ENCODE assay signal across 22 cellular contexts in the genomic region with DNA sequence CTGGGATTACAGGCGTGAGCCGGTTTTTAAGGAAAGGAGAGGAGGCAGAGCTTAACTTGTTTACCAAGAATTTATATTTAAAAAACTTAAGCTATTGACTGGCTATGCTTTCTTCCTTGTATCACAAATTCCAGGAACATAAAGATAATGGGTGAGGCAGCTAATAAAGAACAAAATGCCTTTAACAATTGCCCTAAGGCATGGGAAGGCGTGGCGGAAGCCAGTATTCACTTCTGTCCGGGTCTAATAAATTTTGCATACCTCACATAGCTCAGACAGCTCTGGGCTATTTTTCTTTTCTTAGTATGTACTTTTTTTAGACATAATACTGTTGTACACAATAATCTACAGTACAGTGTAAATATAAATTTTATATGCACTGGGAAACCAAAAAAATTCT. TPM values are rescaled to one million over a fixed set of nuclear protein-coding genes. Genes with fewer than 3 reads are reported as not detected.
DNase-seq lines count a peak whose midpoint lies in the region; ATAC-seq, FAIRE-seq and TF ChIP-seq lines count a peak whose summit lies in the region.
"Had no signal": no experiment of that assay in that cellular context is flagged by ENCODE, and none has a peak within 500 bp of the region (broad histone marks: within the 10 kb centered on the region; RNA-seq: fewer than 3 reads in every experiment).

No MANE protein-coding gene starts in this region.

- POLR2A ChIA-PET in PC-3 (lab: Charles Lee; ENCODE audit: unreplicated experiment) = no interaction called here

- H3K9me3 Mint-ChIP-seq in activated naive CD4-positive, alpha-beta T cell treated with anti-CD3 and anti-CD28 coated beads, Interleukin-2, amount 10 ng/mL, durations not matched to agents 7 days and 5 days = peaks cover 2% of the 10 kb centered on the region
- H3K9me3 Mint-ChIP-seq in activated naive CD4-positive, alpha-beta T cell treated with anti-CD3 and anti-CD28 coated beads, Interleukin-2, amount 50 U/mL, for 72 hours = no peaks in the 10 kb centered on the region

- no TSS peak for BruUV-seq in PC-3 (replicated peaks; lab: Mats Ljungman, UMichigan)

- CTCF ChIA-PET in activated naive CD4-positive, alpha-beta T cell treated with anti-CD3 and anti-CD28 coated beads, Interleukin-2, amount 10 ng/mL, durations not matched to agents 7 days and 5 days (lab: Charles Lee) = interaction anchor here (1.2 kb wide), 1 partner anchor 162 kb away, joined by 3 read pairs; no protein-coding TSS in a partner anchor
- CTCF ChIA-PET in PC-3 (lab: Charles Lee) = no interaction called here

- H2AFZ ChIP-seq in PC-3 (ENCODE audit: low read length) = no peak overlapping the region

- H3K27me3 ChIP-seq in PC-3 (ENCODE audit: low read length) (0 out of 2 replicates have a peak, but pooled peaks cover 7% of the 10 kb centered on the region), small intestine (ENCODE audit: control insufficient read depth in 2 of 2, insufficient read depth in 2 of 2, low read length in 2 of 2) (no peaks in the 10 kb centered on the region), H7 (ENCODE audit: control insufficient read depth, insufficient read depth, low read length) (peaks cover 2% of the 10 kb centered on the region; the same call in 1 of the 2 replicates)
- H3K27me3 ChIP-seq: ascending aorta, gastrocnemius medialis, sigmoid colon had no signal

- whole genome bisulfite sequencing in small intestine, 3 donors = 43 to 69% (median 59%) methylated on average over 5 of the region's 5 CpGs

- H3K36me3 ChIP-seq in PC-3 (ENCODE audit: low read depth, low read length) (no peaks in the 10 kb centered on the region), small intestine (ENCODE audit: control insufficient read depth in 2 of 2, insufficient read depth in 2 of 2, low read length in 2 of 2) (no peaks in the 10 kb centered on the region), H7 (replicated peaks; ENCODE audit: control insufficient read depth, insufficient read depth, low read length) (no peaks in the 10 kb centered on the region)
- H3K36me3 ChIP-seq: ascending aorta, gastrocnemius medialis, sigmoid colon had no signal

- H3K27ac Mint-ChIP-seq in activated naive CD4-positive, alpha-beta T cell treated with anti-CD3 and anti-CD28 coated beads, Interleukin-2, amount 10 ng/mL, durations not matched to agents 7 days and 5 days = peak overlapping the region; percentile 19
- H3K27ac Mint-ChIP-seq in activated naive CD4-positive, alpha-beta T cell treated with anti-CD3 and anti-CD28 coated beads, Interleukin-2, amount 50 U/mL, for 72 hours = peak overlapping the region in 1 of 2 donors; percentile 46

- no peak overlapping the region for H3K4me3 ChIP-seq in PC-3 (ENCODE audit: low read length)
- no peak overlapping the region for H3K4me3 ChIP-seq in small intestine (ENCODE audit: low read depth in 1 of 2, low read length in 2 of 2)
- H3K4me3 ChIP-seq in H7 (ENCODE audit: insufficient read depth, low read depth, low read length) = no peak overlapping the region

- no peaks in the 10 kb centered on the region for H3K9me2 ChIP-seq in PC-3 (replicated peaks; ENCODE audit: low read length)
- H3K9me2 ChIP-seq: SK-N-SH had no signal

- H3K4me2 ChIP-seq in PC-3 (ENCODE audit: low read length) = no peak overlapping the region

- H3K36me3 Mint-ChIP-seq in activated naive CD4-positive, alpha-beta T cell treated with anti-CD3 and anti-CD28 coated beads, Interleukin-2, amount 10 ng/mL, durations not matched to agents 7 days and 5 days = peaks cover 9% of the 10 kb centered on the region
- H3K36me3 Mint-ChIP-seq in activated naive CD4-positive, alpha-beta T cell treated with anti-CD3 and anti-CD28 coated beads, Interleukin-2, amount 50 U/mL, for 72 hours = peaks cover 11 to 15% of the 10 kb centered on the region in 2 donors

- ATAC-seq in activated naive CD4-positive, alpha-beta T cell treated with anti-CD3 and anti-CD28 coated beads, Interleukin-2, amount 50 U/mL, for 72 hours = no peak
- ATAC-seq in PC-3 (peak; percentile 50), HG02885 (IDR thresholded peaks at IDR 0.05; ENCODE audit: poor library complexity, unreplicated experiment) (no peak), GM21737 (IDR thresholded peaks at IDR 0.05; ENCODE audit: unreplicated experiment) (no peak)

- H3F3A ChIP-seq in PC-3 (ENCODE audit: low read length, unreplicated experiment) = no peaks in the 10 kb centered on the region

- H3K4me1 ChIP-seq in PC-3 (ENCODE audit: insufficient read depth, low read length) = no peaks in the 10 kb centered on the region
- peaks cover 0 to 2% of the 10 kb centered on the region in 2 donors for H3K4me1 ChIP-seq in small intestine (ENCODE audit: control insufficient read depth in 2 of 2, insufficient read depth in 1 of 2, low read depth in 1 of 2, low read length in 1 of 2)
- H3K4me1 ChIP-seq: gastrocnemius medialis had no signal

- FAIRE-seq in small intestine (lab: Jason Lieb, UNC) = no peak
- FAIRE-seq: colon, GM12891 had no signal

- H3K79me2 ChIP-seq in PC-3 (ENCODE audit: low read length) = no peaks in the 10 kb centered on the region

- H3K9me3 ChIP-seq in PC-3 (ENCODE audit: low read length) (no peaks in the 10 kb centered on the region), small intestine (ENCODE audit: control insufficient read depth, low read depth) (no peaks in the 10 kb centered on the region)
- H3K9me3 ChIP-seq: ascending aorta, gastrocnemius medialis, sigmoid colon, SK-N-SH had no signal

- H4K20me1 ChIP-seq in PC-3 (ENCODE audit: low read length) = no peaks in the 10 kb centered on the region

- no peak for DNase-seq in activated naive CD4-positive, alpha-beta T cell treated with anti-CD3 and anti-CD28 coated beads, Interleukin-2, amount 10 ng/mL, durations not matched to agents 7 days and 5 days
- no peak for DNase-seq in activated naive CD4-positive, alpha-beta T cell treated with anti-CD3 and anti-CD28 coated beads, Interleukin-2, amount 50 U/mL, for 72 hours (ENCODE audit: low spot score in 2 of 2)
- peak; percentile 60 for DNase-seq in PC-3
- peak; percentile 38 for DNase-seq in foreskin melanocyte
- DNase-seq in small intestine = peak; percentile 31
- no peak for DNase-seq in H7
- DNase-seq: activated CD4-positive, alpha-beta T cell treated with anti-CD3 and anti-CD28 coated beads, Interleukin-2, amount 50 U/mL, for 4 hours; Calu3; gastrocnemius medialis; GF-D8; mesendoderm; NCI-H1417; NCI-H2171 treated with DMSO at 0.1 percent for 48 hours; occipital lobe; sigmoid colon; SK-N-SH; stimulated activated CD4-positive, alpha-beta T cell treated with anti-CD3 and anti-CD28 coated beads, Interleukin-2, amount 100 ng/mL, for 24 hours had no signal

- H3K27ac ChIP-seq in PC-3 (ENCODE audit: low read length) (no peak overlapping the region), small intestine (ENCODE audit: low read depth in 1 of 2, low read length in 1 of 2) (no peak overlapping the region)

- no peak overlapping the region for H3K4me3 Mint-ChIP-seq in activated naive CD4-positive, alpha-beta T cell treated with anti-CD3 and anti-CD28 coated beads, Interleukin-2, amount 10 ng/mL, durations not matched to agents 7 days and 5 days

- TF ChIP-seq CTCF in PC-3 (conservative IDR thresholded peaks at IDR 0.05; ENCODE audit: low read depth, low read length) = no peak

- peaks cover 11% of the 10 kb centered on the region for H3K27me3 Mint-ChIP-seq in activated naive CD4-positive, alpha-beta T cell treated with anti-CD3 and anti-CD28 coated beads, Interleukin-2, amount 10 ng/mL, durations not matched to agents 7 days and 5 days

- H3K9ac ChIP-seq in PC-3 (ENCODE audit: low read length) = no peak overlapping the region

- intact Hi-C loops in PC-3 (cut with micrococcal nuclease) = no loop called here

- peaks cover 20% of the 10 kb centered on the region for H3K4me1 Mint-ChIP-seq in activated naive CD4-positive, alpha-beta T cell treated with anti-CD3 and anti-CD28 coated beads, Interleukin-2, amount 10 ng/mL, durations not matched to agents 7 days and 5 days

RNA-seq across cellular contexts. Expression of a gene that starts 1.0 kb away (rescaled TPM):
- total RNA-seq in activated naive CD4-positive, alpha-beta T cell treated with anti-CD3 and anti-CD28 coated beads, Interleukin-2, amount 50 U/mL, for 72 hours = 10 to 100 TPM; 15.9 to 34.3 TPM
- not detected in 2 replicates for total RNA-seq in PC-3 (2014; rRNA removed)
- 10 to 100 TPM in 1 of 3 donors, 1 to 10 TPM in 2; 4.3 to 12.9 (median 7.8) TPM for polyA plus RNA-seq in small intestine
- 22.5 and 25.4 TPM in 2 replicates for total RNA-seq in H7 (2014; rRNA removed; shearing (Covaris generic))

Comparison
In these comparisons a context has a peak if more than half of its experiments do, and no peak if none do; other contexts are left out.
1. DNase-seq: peak in PC-3 (single experiment), foreskin melanocyte (single experiment) and small intestine (single experiment); none in activated naive CD4-positive, alpha-beta T cell treated with anti-CD3 and anti-CD28 coated beads, Interleukin-2, amount 10 ng/mL, durations not matched to agents 7 days and 5 days (single experiment), activated naive CD4-positive, alpha-beta T cell treated with anti-CD3 and anti-CD28 coated beads, Interleukin-2, amount 50 U/mL, for 72 hours (0 of 2) and H7 (single experiment).
2. RNA of a gene that starts 1.0 kb away (total RNA-seq): 15.9 to 34.3 TPM in activated naive CD4-positive, alpha-beta T cell treated with anti-CD3 and anti-CD28 coated beads, Interleukin-2, amount 50 U/mL, for 72 hours and 22.5 to 25.4 TPM in H7; not detected in PC-3; every median in the first group is over 10 times any median in the second.